15 cellular contexts compared by ENCODE assay signal in the genomic region with DNA sequence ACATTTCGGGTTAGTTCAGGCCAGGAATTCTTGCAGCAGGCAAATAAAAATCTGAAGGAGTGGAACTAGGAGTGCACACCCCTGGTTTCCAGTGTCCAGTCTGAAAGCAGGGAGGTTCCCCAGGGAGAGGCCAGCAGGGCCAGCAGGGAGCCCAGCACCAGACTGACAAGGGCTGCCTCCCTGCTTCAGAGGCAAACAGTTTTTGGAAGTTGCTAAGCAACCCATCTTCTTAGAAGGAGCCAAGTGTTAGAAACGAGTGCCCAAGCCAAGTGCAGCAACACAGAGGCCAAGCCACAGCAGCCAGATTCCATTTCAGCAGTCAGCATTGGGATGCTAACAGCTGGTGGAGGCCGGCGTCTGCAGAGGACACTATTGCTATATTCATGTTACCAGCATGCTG.
A peak's percentile ranks its signal among the peaks of the same experiment; 100 is the strongest.
DNase-seq lines count a peak whose midpoint lies in the region; ATAC-seq, FAIRE-seq and TF ChIP-seq lines count a peak whose summit lies in the region.
"Had no signal": no experiment of that assay in that cellular context is flagged by ENCODE, and none has a peak within 500 bp of the region (broad histone marks: within the 10 kb centered on the region; RNA-seq: fewer than 3 reads in every experiment).

No MANE protein-coding gene starts in this region.

- 27% methylated on average over 4 of the region's 4 CpGs for WGBS in HepG2 (ENCODE audit: low lambda C conversion rate)
- WGBS in right lobe of liver (ENCODE audit: insufficient coverage, low coverage, low lambda C conversion rate, missing lambda C conversion rate): 57% methylated on average over 4 of the region's 4 CpGs

- H3K9me3 ChIP-seq in osteoblast (ENCODE audit: low read depth, low read length) (no peaks in the 10 kb centered on the region), HepG2 (ENCODE audit: low read length) (no peaks in the 10 kb centered on the region), right lobe of liver (no peaks in the 10 kb centered on the region)

- FAIRE-seq in HepG2 (lab: Jason Lieb, UNC): no peak

- BruUV-seq in HepG2 (replicated peaks; lab: Mats Ljungman, UMichigan): no TSS peak

- intact Hi-C loops in HepG2 (cut with micrococcal nuclease; ENCODE audit: unreplicated experiment): no loop called here
- intact Hi-C loops in right lobe of liver (cut with DNase I): no loop called here

- H2AFZ ChIP-seq in osteoblast (ENCODE audit: low read length) (no peak overlapping the region), HepG2 (ENCODE audit: low read length) (no peak overlapping the region)

- POLR2A ChIA-PET in HepG2 (lab: Yijun Ruan, JAX): no interaction called here

- TF ChIP-seq CTCF in astrocyte of the spinal cord (IDR thresholded peaks at IDR 0.05; ENCODE audit: low read depth, low read length): no peak
- no peak for TF ChIP-seq CTCF in osteoblast (IDR thresholded peaks at IDR 0.05; ENCODE audit: extremely low read depth, low read depth, low read length)
- TF ChIP-seq CTCF in HepG2 (CRISPR knock-in tag; IDR thresholded peaks at IDR 0.05): no peak
- no peak for TF ChIP-seq CTCF in right lobe of liver (IDR thresholded peaks at IDR 0.05)

- H3K36me3 ChIP-seq in osteoblast (ENCODE audit: insufficient read depth, low read length): no peaks in the 10 kb centered on the region
- H3K36me3 ChIP-seq in HepG2 (replicated peaks in 1 of 2; ENCODE audit: control insufficient read depth in 1 of 2, insufficient read depth in 2 of 2, low read length in 2 of 2): no peaks in the 10 kb centered on the region
- H3K36me3 ChIP-seq in right lobe of liver: no peaks in the 10 kb centered on the region
- no peaks in the 10 kb centered on the region for H3K36me3 ChIP-seq in H7 (replicated peaks; ENCODE audit: control insufficient read depth, insufficient read depth, low read length)

- H4K20me1 ChIP-seq in osteoblast (ENCODE audit: insufficient read depth, low read length) (no peaks in the 10 kb centered on the region), HepG2 (ENCODE audit: insufficient read depth, low read length) (no peaks in the 10 kb centered on the region)

- TF ChIP-seq EP300 in HepG2 (IDR thresholded peaks at IDR 0.05; ENCODE audit: low read depth in 2 of 2, low read length in 2 of 2) (no peak), HepG2 (CRISPR knock-in tag; IDR thresholded peaks at IDR 0.05; ENCODE audit: borderline replicate concordance) (no peak)

- H3K4me2 ChIP-seq in osteoblast (ENCODE audit: insufficient read depth, low read length): no peak overlapping the region
- H3K4me2 ChIP-seq in HepG2 (ENCODE audit: low read depth, low read length): no peak overlapping the region

- TF ChIP-seq RAD21 in HepG2 (CRISPR knock-in tag; IDR thresholded peaks at IDR 0.05): no peak

- peak; percentile 59 for DNase-seq in astrocyte of the spinal cord (ENCODE audit: low read depth, low spot score)
- DNase-seq in osteoblast (ENCODE audit: insufficient read length, low spot score, missing footprints): peak; percentile 56
- DNase-seq in HepG2 (ENCODE audit: low spot score): no peak
- no peak for DNase-seq in right lobe of liver
- DNase-seq in H7: no peak
- DNase-seq in stimulated activated CD4-positive, alpha-beta T cell treated with anti-CD3 and anti-CD28 coated beads, Interleukin-4, amount 100 ng/mL, for 4 hours: no peak
- DNase-seq: activated B cell treated with CpG ODN at 0.5 μM for 24 hours; activated CD8-positive, alpha-beta memory T cell treated with anti-CD3 and anti-CD28 coated beads, Interleukin-2, amount 50 U/mL, for 4 hours; hippocampal formation; NCI-H187; NK-92 treated with Interleukin-12 subunit alpha and Interleukin-12 subunit beta, amount 100 ng/mL, for 24 hours had no signal

- H3K4me3 ChIP-seq in astrocyte of the spinal cord (ENCODE audit: low read depth, low read length) (no peak overlapping the region), osteoblast (ENCODE audit: insufficient read depth, low read length) (no peak overlapping the region), HepG2 (replicated peaks in 1 of 3; ENCODE audit: insufficient read depth in 1 of 3, low read depth in 2 of 3, low read length in 3 of 3) (no peak overlapping the region), right lobe of liver (no peak overlapping the region), H7 (ENCODE audit: insufficient read depth, low read depth, low read length) (no peak overlapping the region)
- H3K4me3 ChIP-seq: SK-N-MC had no signal

- H3K4me1 ChIP-seq in osteoblast (ENCODE audit: insufficient read depth, low read length) (peaks cover 51% of the 10 kb centered on the region), HepG2 (ENCODE audit: insufficient read depth, low read length) (no peaks in the 10 kb centered on the region), right lobe of liver (no peaks in the 10 kb centered on the region)

- TF ChIP-seq POLR2A in HepG2 (IDR thresholded peaks at IDR 0.05; ENCODE audit: insufficient read depth in 1 of 2, low read depth in 2 of 2, low read length in 2 of 2) (no peak), right lobe of liver (IDR thresholded peaks at IDR 0.05) (no peak)

- ATAC-seq in GM18861 (IDR thresholded peaks at IDR 0.05; ENCODE audit: unreplicated experiment) (peak; percentile 7), HG02981 (IDR thresholded peaks at IDR 0.05; ENCODE audit: unreplicated experiment) (peak; percentile 22), HepG2 (no peak), right lobe of liver (no peak)

- CTCF ChIA-PET in HepG2 (lab: Yijun Ruan, JAX; ENCODE audit: low intra/inter-chr PET ratio, low total read pairs): no interaction called here

- no peak overlapping the region for H3K9ac ChIP-seq in HepG2 (ENCODE audit: insufficient read depth, low read depth, low read length)

- H3K79me2 ChIP-seq in osteoblast (ENCODE audit: insufficient read depth, low read length) (no peaks in the 10 kb centered on the region), HepG2 (ENCODE audit: insufficient read depth, low read length) (no peaks in the 10 kb centered on the region)

- in situ Hi-C loops in astrocyte of the spinal cord (cut with HindIII; ENCODE audit: low sequenced_read_pairs) (no loop called here), HepG2 (cut with HindIII; ENCODE audit: extremely low pct_ligation_motif_present, low pct_unique_long_range_greater_than_20kb) (no loop called here)

- H3K27me3 ChIP-seq in osteoblast (ENCODE audit: insufficient read depth, low read length) (no peaks in the 10 kb centered on the region), HepG2 (ENCODE audit: control insufficient read depth in 1 of 2, insufficient read depth in 2 of 2, low read length in 2 of 2) (peaks cover 6 to 20% of the 10 kb centered on the region in 2 experiments; a peak in 4 of 5 replicates), right lobe of liver (no peaks in the 10 kb centered on the region), H7 (ENCODE audit: control insufficient read depth, insufficient read depth, low read length) (no peaks in the 10 kb centered on the region)

- H3K27ac ChIP-seq in osteoblast (ENCODE audit: low read depth, low read length): no peak overlapping the region
- no peak overlapping the region for H3K27ac ChIP-seq in HepG2 (ENCODE audit: extremely low read length, insufficient read depth, low read length)
- H3K27ac ChIP-seq in right lobe of liver: no peak overlapping the region
- H3K27ac ChIP-seq: C4-2B, SK-N-MC had no signal

TF ChIP-seq in HepG2, 621 proteins besides CTCF, POLR2A, EP300 and RAD21:
- TF ChIP-seq ZBTB8A (CRISPR knock-in tag; IDR thresholded peaks at IDR 0.05; ENCODE audit: borderline replicate concordance, low read depth): no peak

Comparison
In these comparisons a context has a peak if more than half of its experiments do, and no peak if none do; other contexts are left out.
1. ATAC-seq: peak in GM18861 (single experiment) and HG02981 (single experiment); none in HepG2 (single experiment) and right lobe of liver (0 of 4).
2. DNase-seq: peak in astrocyte of the spinal cord (single experiment) and osteoblast (single experiment); none in HepG2 (single experiment), right lobe of liver (0 of 3), H7 (single experiment) and stimulated activated CD4-positive, alpha-beta T cell treated with anti-CD3 and anti-CD28 coated beads, Interleukin-4, amount 100 ng/mL, for 4 hours (0 of 2).